In the genomic region with DNA sequence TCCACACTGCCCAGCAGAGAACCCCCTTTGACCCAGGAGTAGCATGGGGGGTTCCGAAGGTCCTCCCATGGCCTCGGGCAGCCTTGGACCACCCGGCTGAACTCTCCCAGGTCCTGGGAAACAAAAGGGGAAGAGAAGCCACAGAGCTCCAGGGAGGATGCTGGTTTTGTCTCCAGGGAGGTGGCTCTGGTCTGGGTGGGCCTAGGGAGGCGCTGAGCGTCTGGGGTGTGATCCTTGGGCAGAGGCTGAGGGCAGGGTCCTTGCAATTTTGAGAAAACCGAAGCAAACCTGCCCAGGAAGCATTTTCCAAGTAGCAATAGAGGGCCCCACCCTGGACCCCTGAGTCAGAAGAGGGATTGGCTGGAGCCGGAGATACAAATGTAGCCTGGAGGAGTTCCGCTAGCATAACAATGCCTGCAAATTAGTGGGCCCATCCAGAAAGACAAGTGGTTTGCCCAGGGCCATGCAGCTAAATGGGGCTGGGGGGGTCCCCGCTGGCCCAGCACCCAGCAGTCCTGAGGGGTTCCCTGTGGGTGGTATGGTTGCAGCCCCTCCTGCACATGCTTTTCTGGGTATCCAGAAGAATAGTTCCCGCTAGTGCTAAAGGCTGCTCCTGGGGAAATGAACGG, we compare ENCODE assay signal across 1 cellular context.
TF ChIP-seq lines count a peak whose summit lies in the region.

No MANE protein-coding gene starts in this region.

TF ChIP-seq in H1, 55 proteins besides CTCF, POLR2A, EP300 and RAD21:
- no peak for TF ChIP-seq CREB1 (IDR thresholded peaks at IDR 0.05)
- peak; percentile 85 for TF ChIP-seq NANOG (IDR thresholded peaks at IDR 0.05; ENCODE audit: insufficient read depth, low read depth, low read length, poor library complexity, severe bottlenecking)
- no peak for TF ChIP-seq MAFK (IDR thresholded peaks at IDR 0.05; ENCODE audit: low read depth, low read length)
- peak; percentile 26; the same call in 1 of the 2 replicates for TF ChIP-seq SUZ12 (IDR thresholded peaks at IDR 0.05; ENCODE audit: low read length)
